In genomic region chr7:83060218-83060617, GRCh38 we compare ENCODE assay signal across 17 cellular contexts.
A peak's percentile ranks its signal among the peaks of the same experiment; 100 is the strongest.
DNase-seq lines count a peak whose midpoint lies in the region; ATAC-seq and TF ChIP-seq lines count a peak whose summit lies in the region.
"Had no signal": no experiment of that assay in that cellular context is flagged by ENCODE, and none has a peak within 500 bp of the region (broad histone marks: within the 10 kb centered on the region; RNA-seq: fewer than 3 reads in every experiment).

No MANE protein-coding gene starts in this region.

- H3K27me3 ChIP-seq in upper lobe of right lung: no peaks in the 10 kb centered on the region
- H3K27me3 ChIP-seq in left lung: no peaks in the 10 kb centered on the region
- H3K27me3 ChIP-seq: brain microvascular endothelial cell, stomach had no signal

- peak; percentile 93 for DNase-seq in DMS153 (lab: John Stamatoyannopoulos, UW)
- DNase-seq in NCI-H2029 (lab: John Stamatoyannopoulos, UW): peak; percentile 93
- DNase-seq in NCI-H774 (lab: John Stamatoyannopoulos, UW): peak; percentile 81
- DNase-seq in left ventricle myocardium superior: peak; percentile 23
- DNase-seq in coronary artery (ENCODE audit: low spot score): no peak
- no peak for DNase-seq in upper lobe of right lung
- no peak for DNase-seq in left lung
- DNase-seq in stimulated activated naive B cell treated with anti-CD40 and anti-IgM and Interleukin-4, amounts not matched to agents 10 μg/mL and 1 μg/mL and 100 μg/mL, for 72 hours: no peak
- DNase-seq: activated CD4-positive, alpha-beta memory T cell treated with anti-CD3 and anti-CD28 coated beads for 36 hours; activated effector memory CD4-positive, alpha-beta T cell treated with Interleukin-2 at 50 U/mL for 16 hours; brain microvascular endothelial cell; effector memory CD4-positive, alpha-beta T cell; GOT3; naive thymus-derived CD4-positive, alpha-beta T cell; stomach; T-helper 9 cell had no signal

- H3K9me3 ChIP-seq in upper lobe of right lung: no peaks in the 10 kb centered on the region
- no peaks in the 10 kb centered on the region for H3K9me3 ChIP-seq in left lung
- H3K9me3 ChIP-seq: stomach had no signal

- peaks cover 0 to 2% of the 10 kb centered on the region in 2 donors for H3K9me3 Mint-ChIP-seq in stimulated activated naive B cell treated with anti-CD40 and anti-IgM and Interleukin-4, amounts not matched to agents 10 μg/mL and 1 μg/mL and 100 μg/mL, for 72 hours

- H3K27ac ChIP-seq in coronary artery (no peak overlapping the region), upper lobe of right lung (no peak overlapping the region), left lung (no peak overlapping the region)
- H3K27ac ChIP-seq: brain microvascular endothelial cell, stomach had no signal

- H3K4me1 ChIP-seq in upper lobe of right lung (no peaks in the 10 kb centered on the region), left lung (no peaks in the 10 kb centered on the region)
- H3K4me1 ChIP-seq: stomach had no signal

- no peak overlapping the region for H3K27ac Mint-ChIP-seq in stimulated activated naive B cell treated with anti-CD40 and anti-IgM and Interleukin-4, amounts not matched to agents 10 μg/mL and 1 μg/mL and 100 μg/mL, for 72 hours
- H3K27ac Mint-ChIP-seq: activated CD4-positive, alpha-beta memory T cell treated with anti-CD3 and anti-CD28 coated beads for 36 hours; naive thymus-derived CD4-positive, alpha-beta T cell had no signal

- no peaks in the 10 kb centered on the region for H3K36me3 Mint-ChIP-seq in stimulated activated naive B cell treated with anti-CD40 and anti-IgM and Interleukin-4, amounts not matched to agents 10 μg/mL and 1 μg/mL and 100 μg/mL, for 72 hours
- H3K36me3 Mint-ChIP-seq: activated CD4-positive, alpha-beta memory T cell treated with anti-CD3 and anti-CD28 coated beads for 36 hours; naive thymus-derived CD4-positive, alpha-beta T cell had no signal

- peak; percentile 93 for ATAC-seq in left ventricle myocardium superior
- ATAC-seq in upper lobe of right lung: no peak
- ATAC-seq in left lung: no peak
- no peak for ATAC-seq in stimulated activated naive B cell treated with anti-CD40 and anti-IgM and Interleukin-4, amounts not matched to agents 10 μg/mL and 1 μg/mL and 100 μg/mL, for 72 hours (replicated peaks)
- ATAC-seq: GM12878; naive thymus-derived CD4-positive, alpha-beta T cell had no signal

- H3K27me3 Mint-ChIP-seq in stimulated activated naive B cell treated with anti-CD40 and anti-IgM and Interleukin-4, amounts not matched to agents 10 μg/mL and 1 μg/mL and 100 μg/mL, for 72 hours: no peaks in the 10 kb centered on the region
- H3K27me3 Mint-ChIP-seq: activated CD4-positive, alpha-beta memory T cell treated with anti-CD3 and anti-CD28 coated beads for 36 hours; naive thymus-derived CD4-positive, alpha-beta T cell had no signal

- no peaks in the 10 kb centered on the region for H3K4me1 Mint-ChIP-seq in stimulated activated naive B cell treated with anti-CD40 and anti-IgM and Interleukin-4, amounts not matched to agents 10 μg/mL and 1 μg/mL and 100 μg/mL, for 72 hours
- H3K4me1 Mint-ChIP-seq: naive thymus-derived CD4-positive, alpha-beta T cell had no signal

- H3K4me3 ChIP-seq in coronary artery (no peak overlapping the region), upper lobe of right lung (no peak overlapping the region), left lung (no peak overlapping the region)
- H3K4me3 ChIP-seq: GM12878, stomach had no signal

- H3K36me3 ChIP-seq in upper lobe of right lung (no peaks in the 10 kb centered on the region), left lung (no peaks in the 10 kb centered on the region)
- H3K36me3 ChIP-seq: brain microvascular endothelial cell, stomach had no signal

- intact Hi-C loops in left ventricle myocardium superior (cut with micrococcal nuclease) (no loop called here), upper lobe of right lung (cut with DNase I) (no loop called here), left lung (cut with DNase I) (no loop called here)

- TF ChIP-seq CTCF in coronary artery (IDR thresholded peaks at IDR 0.05): no peak
- no peak for TF ChIP-seq CTCF in upper lobe of right lung (IDR thresholded peaks at IDR 0.05)
- TF ChIP-seq CTCF in left lung (IDR thresholded peaks at IDR 0.05): no peak

- H3K4me3 Mint-ChIP-seq in stimulated activated naive B cell treated with anti-CD40 and anti-IgM and Interleukin-4, amounts not matched to agents 10 μg/mL and 1 μg/mL and 100 μg/mL, for 72 hours: no peak overlapping the region
- H3K4me3 Mint-ChIP-seq: activated CD4-positive, alpha-beta memory T cell treated with anti-CD3 and anti-CD28 coated beads for 36 hours; naive thymus-derived CD4-positive, alpha-beta T cell had no signal

Comparison
In these comparisons a context has a peak if more than half of its experiments do, and no peak if none do; other contexts are left out.
1. DNase-seq: peak in DMS153 (single experiment), NCI-H2029 (single experiment), NCI-H774 (single experiment) and left ventricle myocardium superior (single experiment); none in coronary artery (single experiment), upper lobe of right lung (single experiment), left lung (0 of 2) and stimulated activated naive B cell treated with anti-CD40 and anti-IgM and Interleukin-4, amounts not matched to agents 10 μg/mL and 1 μg/mL and 100 μg/mL, for 72 hours (single experiment).